In genomic region chr5:118557103-118557805, GRCh38 we compare ENCODE assay signal across 24 cellular contexts.
DNase-seq lines count a peak whose midpoint lies in the region; TF ChIP-seq lines count a peak whose summit lies in the region.
"Had no signal": no experiment of that assay in that cellular context is flagged by ENCODE, and none has a peak within 500 bp of the region (broad histone marks: within the 10 kb centered on the region; RNA-seq: fewer than 3 reads in every experiment).

No MANE protein-coding gene starts in this region.

- no peaks in the 10 kb centered on the region for H3K9me3 ChIP-seq in prostate gland

- WGBS in prostate gland: 44% methylated on average over 7 of the region's 7 CpGs

- H3K4me1 ChIP-seq in prostate gland (replicated peaks): no peaks in the 10 kb centered on the region

- DNase-seq in NCI-H2107 treated with DMSO at 0.1 percent for 48 hours (lab: John Stamatoyannopoulos, UW; ENCODE audit: unreplicated experiment) (peak; percentile 10), NCI-H2107 (lab: John Stamatoyannopoulos, UW) (no peak), HuH-7 (ENCODE audit: low spot score) (peak; percentile 39), foreskin fibroblast (peak; percentile 34 to 64), prostate gland (ENCODE audit: low spot score) (peak; percentile 6), UCSD-AML1 (lab: John Stamatoyannopoulos, UW; ENCODE audit: unreplicated experiment) (no peak), EL (no peak), amygdala (lab: John Stamatoyannopoulos, UW) (no peak)
- DNase-seq: 8988T; activated CD4-positive, alpha-beta T cell treated with anti-CD3 and anti-CD28 coated beads, Interleukin-2, amount 50 U/mL, for 48 hours; activated CD8-positive, alpha-beta memory T cell treated with anti-CD3 and anti-CD28 coated beads, Interleukin-2, amount 50 U/mL, for 48 hours; AML-193; CD8-positive, alpha-beta memory T cell; foreskin melanocyte; IMR-90; left colon; midbrain; natural killer cell; NCI-H1048; NCI-H1694 treated with DMSO at 0.1 percent for 48 hours; NCI-H345; NCI-H82; PC-3; T-helper 9 cell had no signal

- no peak overlapping the region for H3K4me3 ChIP-seq in foreskin fibroblast (ENCODE audit: low read depth in 1 of 2, low read length in 2 of 2)
- no peak overlapping the region for H3K4me3 ChIP-seq in prostate gland

- TF ChIP-seq POLR2A in prostate gland (IDR thresholded peaks at IDR 0.05): no peak

- H3K36me3 ChIP-seq in prostate gland: no peaks in the 10 kb centered on the region

- no peaks in the 10 kb centered on the region for H3K27me3 ChIP-seq in prostate gland (replicated peaks; ENCODE audit: insufficient read depth)

- TF ChIP-seq CTCF in foreskin fibroblast (IDR thresholded peaks at IDR 0.05; ENCODE audit: low read depth, low read length): no peak
- TF ChIP-seq CTCF in prostate gland (IDR thresholded peaks at IDR 0.05): no peak

- intact Hi-C loops in prostate gland (cut with DNase I): no loop called here

- H3K27ac ChIP-seq in prostate gland: no peak overlapping the region

Comparison
In these comparisons a context has a peak if more than half of its experiments do, and no peak if none do; other contexts are left out.
1. DNase-seq: peak in NCI-H2107 treated with DMSO at 0.1 percent for 48 hours (single experiment), HuH-7 (single experiment), foreskin fibroblast (2 of 2) and prostate gland (single experiment); none in NCI-H2107 (single experiment), UCSD-AML1 (single experiment), EL (single experiment) and amygdala (0 of 56).